Comparison of ENCODE assay signal across 12 cellular contexts in the genomic region with DNA sequence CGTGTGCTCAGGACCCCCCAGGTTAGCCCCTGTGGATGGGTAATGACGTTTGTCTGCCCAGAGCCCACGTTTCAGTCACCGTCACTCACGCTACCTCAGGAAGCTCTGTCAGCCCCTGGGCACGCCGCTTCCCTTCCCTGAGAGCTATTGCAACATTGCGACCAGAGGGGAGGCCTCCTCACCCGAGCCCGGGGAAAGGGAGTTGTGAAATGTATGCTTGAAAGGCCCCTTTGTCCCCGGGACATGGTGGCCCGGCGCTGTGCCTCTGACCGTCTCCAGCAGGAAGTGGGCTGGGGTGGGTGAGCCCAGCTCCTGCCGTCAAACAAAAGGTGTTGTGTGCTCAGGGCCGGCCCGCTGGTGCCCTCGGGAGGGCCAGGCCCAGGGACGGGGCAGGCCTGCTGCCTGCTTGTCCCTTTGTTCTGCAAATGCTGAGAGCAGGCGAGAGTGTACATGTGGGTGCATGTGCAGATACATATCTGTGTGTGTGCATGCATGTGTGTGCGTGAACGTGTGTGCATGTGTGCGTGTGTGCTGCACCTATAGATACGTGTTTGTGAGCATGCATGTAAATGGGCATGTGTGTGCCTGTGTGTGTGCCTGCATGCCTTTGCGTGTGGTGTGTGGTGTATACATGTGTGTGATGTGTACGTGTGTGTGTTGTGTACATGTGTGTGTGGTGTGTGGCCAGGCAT.
DNase-seq lines count a peak whose midpoint lies in the region; FAIRE-seq and TF ChIP-seq lines count a peak whose summit lies in the region.
"Had no signal": no experiment of that assay in that cellular context is flagged by ENCODE, and none has a peak within 500 bp of the region (broad histone marks: within the 10 kb centered on the region; RNA-seq: fewer than 3 reads in every experiment).

No MANE protein-coding gene starts in this region.

- peaks cover 68% of the 10 kb centered on the region for H3K4me1 Mint-ChIP-seq in neural crest cell
- no peaks in the 10 kb centered on the region for H3K4me1 Mint-ChIP-seq in activated T-helper 2 cell treated with anti-CD3 and anti-CD28 coated beads, Interferon-gamma antibody, Interleukin-2, Interleukin-4, amounts not matched to agents 10 μg/mL and 5 μg/mL and 100 μg/mL, durations not matched to agents 14 hours and 24 hours and 36 hours (ENCODE audit: low read depth)
- H3K4me1 Mint-ChIP-seq: naive thymus-derived CD8-positive, alpha-beta T cell; stimulated activated memory B cell treated with anti-CD40 and anti-IgM and Interleukin-4, amounts not matched to agents 10 μg/mL and 1 μg/mL and 100 μg/mL, for 72 hours had no signal

- DNase-seq in Ammon's horn (ENCODE audit: low spot score) (peak; percentile 94), NCI-H460 (ENCODE audit: extremely low read depth, low read depth) (peak; percentile 79), frontal cortex (ENCODE audit: low spot score in 2 of 2) (peak; percentile 71 to 73), neural crest cell (ENCODE audit: low read depth, low spot score) (peak; percentile 67), dedifferentiated amniotic fluid mesenchymal stem cell (ENCODE audit: extremely low spot score) (no peak), NCI-H2081 (lab: John Stamatoyannopoulos, UW) (no peak), NCI-H226 (no peak)
- DNase-seq in activated T-helper 2 cell treated with anti-CD3 and anti-CD28 coated beads, Interferon-gamma antibody, Interleukin-2, Interleukin-4, amounts not matched to agents 10 μg/mL and 5 μg/mL and 100 μg/mL, durations not matched to agents 14 hours and 24 hours and 36 hours (ENCODE audit: low spot score) = no peak
- DNase-seq: NCI-H1436, T1000 had no signal

- H3K36me3 Mint-ChIP-seq in neural crest cell (ENCODE audit: low read depth) = no peaks in the 10 kb centered on the region
- H3K36me3 Mint-ChIP-seq in activated T-helper 2 cell treated with anti-CD3 and anti-CD28 coated beads, Interferon-gamma antibody, Interleukin-2, Interleukin-4, amounts not matched to agents 10 μg/mL and 5 μg/mL and 100 μg/mL, durations not matched to agents 14 hours and 24 hours and 36 hours (ENCODE audit: low read depth) = no peaks in the 10 kb centered on the region
- H3K36me3 Mint-ChIP-seq: naive thymus-derived CD8-positive, alpha-beta T cell; stimulated activated memory B cell treated with anti-CD40 and anti-IgM and Interleukin-4, amounts not matched to agents 10 μg/mL and 1 μg/mL and 100 μg/mL, for 72 hours had no signal

- no peak for TF ChIP-seq CTCF in neural crest cell (conservative IDR thresholded peaks at IDR 0.05)

- H3K27ac Mint-ChIP-seq in neural crest cell (ENCODE audit: unreplicated experiment) = peak overlapping the region; percentile 96
- no peak overlapping the region for H3K27ac Mint-ChIP-seq in activated T-helper 2 cell treated with anti-CD3 and anti-CD28 coated beads, Interferon-gamma antibody, Interleukin-2, Interleukin-4, amounts not matched to agents 10 μg/mL and 5 μg/mL and 100 μg/mL, durations not matched to agents 14 hours and 24 hours and 36 hours
- H3K27ac Mint-ChIP-seq: naive thymus-derived CD8-positive, alpha-beta T cell; stimulated activated memory B cell treated with anti-CD40 and anti-IgM and Interleukin-4, amounts not matched to agents 10 μg/mL and 1 μg/mL and 100 μg/mL, for 72 hours had no signal

- intact Hi-C loops in activated T-helper 2 cell treated with anti-CD3 and anti-CD28 coated beads, Interferon-gamma antibody, Interleukin-2, Interleukin-4, amounts not matched to agents 10 μg/mL and 5 μg/mL and 100 μg/mL, durations not matched to agents 14 hours and 24 hours and 36 hours (cut with micrococcal nuclease) = no loop called here

- H3K9me3 Mint-ChIP-seq in neural crest cell = no peaks in the 10 kb centered on the region
- H3K9me3 Mint-ChIP-seq in activated T-helper 2 cell treated with anti-CD3 and anti-CD28 coated beads, Interferon-gamma antibody, Interleukin-2, Interleukin-4, amounts not matched to agents 10 μg/mL and 5 μg/mL and 100 μg/mL, durations not matched to agents 14 hours and 24 hours and 36 hours = no peaks in the 10 kb centered on the region
- H3K9me3 Mint-ChIP-seq: naive thymus-derived CD8-positive, alpha-beta T cell; stimulated activated memory B cell treated with anti-CD40 and anti-IgM and Interleukin-4, amounts not matched to agents 10 μg/mL and 1 μg/mL and 100 μg/mL, for 72 hours had no signal

- H3K27me3 Mint-ChIP-seq in neural crest cell (ENCODE audit: low read depth) = no peaks in the 10 kb centered on the region
- no peaks in the 10 kb centered on the region for H3K27me3 Mint-ChIP-seq in activated T-helper 2 cell treated with anti-CD3 and anti-CD28 coated beads, Interferon-gamma antibody, Interleukin-2, Interleukin-4, amounts not matched to agents 10 μg/mL and 5 μg/mL and 100 μg/mL, durations not matched to agents 14 hours and 24 hours and 36 hours (ENCODE audit: low read depth)
- H3K27me3 Mint-ChIP-seq: stimulated activated memory B cell treated with anti-CD40 and anti-IgM and Interleukin-4, amounts not matched to agents 10 μg/mL and 1 μg/mL and 100 μg/mL, for 72 hours had no signal

- no peak for FAIRE-seq in frontal cortex (lab: Jason Lieb, UNC)

- H3K4me3 Mint-ChIP-seq in neural crest cell = peak overlapping the region; percentile 83
- no peak overlapping the region for H3K4me3 Mint-ChIP-seq in activated T-helper 2 cell treated with anti-CD3 and anti-CD28 coated beads, Interferon-gamma antibody, Interleukin-2, Interleukin-4, amounts not matched to agents 10 μg/mL and 5 μg/mL and 100 μg/mL, durations not matched to agents 14 hours and 24 hours and 36 hours (ENCODE audit: low read depth)
- H3K4me3 Mint-ChIP-seq: naive thymus-derived CD8-positive, alpha-beta T cell; stimulated activated memory B cell treated with anti-CD40 and anti-IgM and Interleukin-4, amounts not matched to agents 10 μg/mL and 1 μg/mL and 100 μg/mL, for 72 hours had no signal

Comparison
In these comparisons a context has a peak if more than half of its experiments do, and no peak if none do; other contexts are left out.
1. DNase-seq: peak in Ammon's horn (single experiment), NCI-H460 (single experiment), frontal cortex (2 of 2) and neural crest cell (single experiment); none in dedifferentiated amniotic fluid mesenchymal stem cell (single experiment), NCI-H2081 (0 of 2), activated T-helper 2 cell treated with anti-CD3 and anti-CD28 coated beads, Interferon-gamma antibody, Interleukin-2, Interleukin-4, amounts not matched to agents 10 μg/mL and 5 μg/mL and 100 μg/mL, durations not matched to agents 14 hours and 24 hours and 36 hours (single experiment) and NCI-H226 (single experiment).